10 cellular contexts compared by ENCODE assay signal in genomic region chr5:58259685-58260152, GRCh38.
DNase-seq lines count a peak whose midpoint lies in the region; ATAC-seq and TF ChIP-seq lines count a peak whose summit lies in the region.
"Had no signal": no experiment of that assay in that cellular context is flagged by ENCODE, and none has a peak within 500 bp of the region (broad histone marks: within the 10 kb centered on the region; RNA-seq: fewer than 3 reads in every experiment).

No MANE protein-coding gene starts in this region.

- DNase-seq in left cardiac atrium (no peak), left ventricle myocardium superior (no peak), ascending aorta (ENCODE audit: low spot score in 2 of 2) (no peak), aorta (no peak), superior temporal gyrus (ENCODE audit: extremely low spot score) (no peak), GM20000 (ENCODE audit: low spot score) (no peak), NCI-H128 (lab: John Stamatoyannopoulos, UW; ENCODE audit: unreplicated experiment) (no peak)
- DNase-seq: activated naive CD4-positive, alpha-beta T cell treated with anti-CD3 and anti-CD28 coated beads, Interleukin-2, amount 10 ng/mL, durations not matched to agents 7 days and 5 days had no signal

- H3K9me3 ChIP-seq in ascending aorta, result no peaks in the 10 kb centered on the region
- H3K9me3 ChIP-seq in iPS-20b (ENCODE audit: insufficient read depth, low read depth, low read length), result no peaks in the 10 kb centered on the region
- H3K9me3 ChIP-seq in aorta (ENCODE audit: control insufficient read depth, low read length), result no peaks in the 10 kb centered on the region
- H3K9me3 ChIP-seq: BLaER1 had no signal

- H3K27ac ChIP-seq in ascending aorta, result peak overlapping the region; percentile 15 to 24
- H3K27ac ChIP-seq in iPS-20b (ENCODE audit: low read length), result no peak overlapping the region
- peak overlapping the region; percentile 2 to 12 for H3K27ac ChIP-seq in aorta (ENCODE audit: low read depth in 1 of 2, low read length in 2 of 2)
- H3K27ac ChIP-seq: BLaER1 had no signal

- no peaks in the 10 kb centered on the region for H3K27me3 ChIP-seq in ascending aorta
- H3K27me3 ChIP-seq in iPS-20b (ENCODE audit: insufficient read depth, low read length), result no peaks in the 10 kb centered on the region
- no peaks in the 10 kb centered on the region for H3K27me3 ChIP-seq in aorta (ENCODE audit: control insufficient read depth in 1 of 2, insufficient read depth in 2 of 2, low read length in 1 of 2)
- H3K27me3 ChIP-seq: BLaER1 had no signal

- TF ChIP-seq CTCF in ascending aorta (IDR thresholded peaks at IDR 0.05) (no peak), GM20000 (IDR thresholded peaks at IDR 0.05; ENCODE audit: extremely low read depth, missing control alignments) (no peak)

- peak overlapping the region; percentile 26; the same call in 1 of the 2 replicates for H3K9ac ChIP-seq in iPS-20b (ENCODE audit: low read depth, low read length)
- H3K9ac ChIP-seq: BLaER1 had no signal

- no peaks in the 10 kb centered on the region for H3K36me3 ChIP-seq in ascending aorta
- H3K36me3 ChIP-seq in iPS-20b (ENCODE audit: insufficient read depth, low read depth, low read length), result no peaks in the 10 kb centered on the region
- no peaks in the 10 kb centered on the region for H3K36me3 ChIP-seq in aorta (ENCODE audit: control insufficient read depth in 1 of 2, insufficient read depth in 2 of 2, low read length in 1 of 2)
- H3K36me3 ChIP-seq: BLaER1 had no signal

- peak overlapping the region in 1 of 2 donors; percentile 29 for H3K4me3 ChIP-seq in ascending aorta
- no peak overlapping the region for H3K4me3 ChIP-seq in iPS-20b (ENCODE audit: low read length)
- no peak overlapping the region for H3K4me3 ChIP-seq in aorta (ENCODE audit: low read length in 2 of 2)
- H3K4me3 ChIP-seq: BLaER1 had no signal

- 11% methylated on average over 6 of the region's 6 CpGs for WGBS in aorta, 2 donors

- peak; percentile 50 to 77 for ATAC-seq in left cardiac atrium
- ATAC-seq in left ventricle myocardium superior, result no peak
- ATAC-seq in aorta (ENCODE audit: low FRiP score), result no peak

- peaks cover 0 to 14% of the 10 kb centered on the region in 2 donors for H3K4me1 ChIP-seq in ascending aorta
- peaks cover 5% of the 10 kb centered on the region; the same call in 1 of the 2 replicates for H3K4me1 ChIP-seq in iPS-20b (ENCODE audit: insufficient read depth, low read length)
- peaks cover 2 to 6% of the 10 kb centered on the region in 2 donors for H3K4me1 ChIP-seq in aorta (ENCODE audit: control insufficient read depth in 1 of 2, insufficient read depth in 2 of 2, low read length in 2 of 2)
- H3K4me1 ChIP-seq: BLaER1 had no signal

- intact Hi-C loops in left cardiac atrium (cut with DNase I), result loop anchor here in 1 of 2 donors (10.0 kb wide), 1 partner anchor 195 kb away; no protein-coding TSS in a partner anchor
- intact Hi-C loops in left ventricle myocardium superior (cut with micrococcal nuclease), result no loop called here
- intact Hi-C loops in ascending aorta (cut with DNase I), result loop anchor here (5.0 kb wide), 1 partner anchor 198 kb away; no protein-coding TSS in a partner anchor
- intact Hi-C loops in aorta (cut with DNase I), result no loop called here

Comparison
In these comparisons a context has a peak if more than half of its experiments do, and no peak if none do; other contexts are left out.
1. ATAC-seq: peak in left cardiac atrium (2 of 2); none in left ventricle myocardium superior (single experiment) and aorta (single experiment).